In the genomic region with DNA sequence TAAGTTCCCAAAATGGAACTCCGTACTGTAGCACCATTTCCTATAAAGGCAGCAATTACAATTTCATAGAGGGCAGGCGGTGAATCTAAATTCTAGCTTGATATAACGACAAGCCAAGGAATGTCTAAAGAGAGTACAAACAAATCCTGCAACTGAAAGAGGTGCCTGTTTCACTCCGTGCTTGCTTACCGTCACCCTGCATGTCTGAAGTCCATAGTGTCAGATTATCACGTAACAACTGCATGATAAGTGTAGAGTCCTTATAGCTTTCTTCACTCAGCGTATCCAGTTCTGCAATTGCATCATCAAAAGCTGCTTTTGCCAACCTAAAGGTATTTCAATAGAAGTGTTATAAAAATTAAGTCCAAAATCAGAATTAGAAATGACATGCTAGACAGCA, we compare ENCODE assay signal across 1 cellular context.
TF ChIP-seq lines count a peak whose summit lies in the region.

No MANE protein-coding gene starts in this region.

TF ChIP-seq in HepG2, 621 proteins besides CTCF, POLR2A, EP300 and RAD21:
- TF ChIP-seq ZNF615 (CRISPR knock-in tag; IDR thresholded peaks at IDR 0.05; ENCODE audit: borderline replicate concordance) (no peak), CEBPB (IDR thresholded peaks at IDR 0.05; ENCODE audit: borderline replicate concordance, low read depth, low read length) (peak; percentile 21; the same call in 1 of the 2 replicates)
